19 cellular contexts compared by ENCODE assay signal in genomic region chr17:2107506-2107905, GRCh38. TPM values are rescaled to one million over a fixed set of nuclear protein-coding genes. Genes with fewer than 3 reads are reported as not detected.
A peak's percentile ranks its signal among the peaks of the same experiment; 100 is the strongest.
DNase-seq lines count a peak whose midpoint lies in the region; ATAC-seq and TF ChIP-seq lines count a peak whose summit lies in the region.
"Had no signal": no experiment of that assay in that cellular context is flagged by ENCODE, and none has a peak within 500 bp of the region (broad histone marks: within the 10 kb centered on the region; RNA-seq: fewer than 3 reads in every experiment).

No MANE protein-coding gene starts in this region.

- H3K4me1 ChIP-seq in IMR-90 (ENCODE audit: control insufficient read depth, insufficient read depth, low read length) (peaks cover 9% of the 10 kb centered on the region), right atrium auricular region (peaks cover 0 to 22% of the 10 kb centered on the region in 2 donors), stomach smooth muscle (ENCODE audit: control insufficient read depth, insufficient read depth, low read length) (peaks cover 17% of the 10 kb centered on the region)
- H3K4me1 ChIP-seq: Caco-2 had no signal

- H3K9ac ChIP-seq in IMR-90 (ENCODE audit: low read depth, low read length): no peak overlapping the region
- H3K9ac ChIP-seq in stomach smooth muscle (ENCODE audit: low read length in 2 of 2): no peak overlapping the region
- H3K9ac ChIP-seq: GM23248, SK-N-SH had no signal

- no peak overlapping the region for H2AFZ ChIP-seq in IMR-90 (replicated peaks; ENCODE audit: low read length, poor library complexity)
- H2AFZ ChIP-seq: GM23248 had no signal

- no peak overlapping the region for H3K18ac ChIP-seq in IMR-90 (ENCODE audit: low read depth, low read length)

- H3K4me2 ChIP-seq in IMR-90 (ENCODE audit: low read depth, low read length): no peak overlapping the region
- H3K4me2 ChIP-seq: SK-N-SH had no signal

- H3K27ac Mint-ChIP-seq in brain: peak overlapping the region in 3 of 5 experiments; percentile 30 to 95 (median 76)
- H3K27ac Mint-ChIP-seq: B cell had no signal

- H3K27ac ChIP-seq in IMR-90 (ENCODE audit: insufficient read depth, low read length) (no peak overlapping the region), right atrium auricular region (peak overlapping the region; percentile 19 to 46), stomach smooth muscle (ENCODE audit: low read length) (peak overlapping the region; percentile 53)
- H3K27ac ChIP-seq: GM23248 had no signal

- no TSS peak for BruUV-seq in IMR-90 (replicated peaks; lab: Mats Ljungman, UMichigan)

- no peak for DNase-seq in IMR-90
- DNase-seq in right atrium auricular region (ENCODE audit: low spot score): no peak
- no peak for DNase-seq in NCI-H1092 (lab: John Stamatoyannopoulos, UW)
- no peak for DNase-seq in GM20000 (ENCODE audit: low spot score)
- DNase-seq in AG08395 (ENCODE audit: low spot score): no peak
- DNase-seq: Caco-2, EL, NCI-H1105, NCI-H2107, NCI-H69, PC-3, SK-N-SH, T1000, transverse colon had no signal

- H3K9me3 ChIP-seq in IMR-90 (ENCODE audit: control insufficient read depth, insufficient read depth, low read length) (no peaks in the 10 kb centered on the region), right atrium auricular region (no peaks in the 10 kb centered on the region), stomach smooth muscle (ENCODE audit: control insufficient read depth in 2 of 2, low read length in 2 of 2) (no peaks in the 10 kb centered on the region)
- H3K9me3 ChIP-seq: Caco-2, SK-N-SH, transverse colon had no signal

- H2BK5ac ChIP-seq in IMR-90 (ENCODE audit: low read depth, low read length, poor library complexity, severe bottlenecking): no peak overlapping the region

- H3K4me3 Mint-ChIP-seq in brain: no peak overlapping the region
- H3K4me3 Mint-ChIP-seq: B cell had no signal

- 0 out of 2 replicates have a peak overlapping the region, but pooled peaks have one; percentile 48 for H3K14ac ChIP-seq in IMR-90 (replicated peaks; ENCODE audit: low read depth, low read length)

- TF ChIP-seq POLR2A in IMR-90 (IDR thresholded peaks at IDR 0.05; ENCODE audit: low read depth, low read length): no peak

- H4K5ac ChIP-seq in IMR-90 (ENCODE audit: low read depth, low read length): no peak overlapping the region

- H4K8ac ChIP-seq in IMR-90 (ENCODE audit: low read depth in 2 of 2, low read length in 2 of 2): no peak overlapping the region

- no peak overlapping the region for H2BK120ac ChIP-seq in IMR-90 (ENCODE audit: low read depth, low read length)

- 90% methylated on average over 2 of the region's 3 CpGs; no CpG with 5 or more reads in 1 of the 2 experiments for WGBS in IMR-90 (ENCODE audit: extremely low coverage in 2 of 2, insufficient read length in 1 of 2), 2 experiments

- peaks cover 12 to 18% of the 10 kb centered on the region in 2 experiments for H3K79me1 ChIP-seq in IMR-90 (ENCODE audit: low read depth in 1 of 2, low read length in 2 of 2)

- no peak for TF ChIP-seq RAD21 in IMR-90 (IDR thresholded peaks at IDR 0.05; ENCODE audit: low read length)

- H3K4me3 ChIP-seq in IMR-90 (ENCODE audit: insufficient read depth, low read depth, low read length): no peak overlapping the region
- no peak overlapping the region for H3K4me3 ChIP-seq in right atrium auricular region
- no peak overlapping the region for H3K4me3 ChIP-seq in stomach smooth muscle (ENCODE audit: low read length in 2 of 2)
- H3K4me3 ChIP-seq: GM23248, transverse colon had no signal

- no peaks in the 10 kb centered on the region; the same call in 1 of the 2 replicates for H3K36me3 ChIP-seq in IMR-90 (ENCODE audit: control insufficient read depth, insufficient read depth, low read length)
- no peaks in the 10 kb centered on the region for H3K36me3 ChIP-seq in right atrium auricular region
- H3K36me3 ChIP-seq in stomach smooth muscle (ENCODE audit: control insufficient read depth in 2 of 2, insufficient read depth in 2 of 2, low read length in 2 of 2): no peaks in the 10 kb centered on the region
- H3K36me3 ChIP-seq: transverse colon had no signal

- H4K91ac ChIP-seq in IMR-90 (ENCODE audit: insufficient read depth, low read depth, low read length): peak overlapping the region; percentile 8; the same call in 1 of the 2 replicates

- CTCF ChIA-PET in IMR-90 (lab: Yijun Ruan, JAX): interaction anchor here (1.0 to 1.4 kb wide), 2 partner anchors 14 to 70 kb away, joined by 3 to 4 read pairs; no protein-coding TSS in a partner anchor

- no peaks in the 10 kb centered on the region for H4K20me1 ChIP-seq in IMR-90 (ENCODE audit: insufficient read depth, low read length)

- intact Hi-C loops in IMR-90 (cut with micrococcal nuclease): no loop called here

- H3K9me3 Mint-ChIP-seq in brain: peaks cover 0 to 3% (median 0%) of the 10 kb centered on the region in 5 experiments

- H3K4me1 Mint-ChIP-seq in brain: peaks cover 52% of the 10 kb centered on the region

- peaks cover 7% of the 10 kb centered on the region for H3K36me3 Mint-ChIP-seq in brain

- dilution Hi-C loops in IMR-90 (cut with HindIII; ENCODE audit: low sequenced_read_pairs, unreplicated experiment): no loop called here

- no peak for ATAC-seq in IMR-90 (ENCODE audit: low read depth)
- ATAC-seq: activated CD4-positive, CD25-positive, alpha-beta regulatory T cell treated with anti-CD3 and anti-CD28 coated beads, Interleukin-2, amount 50 U/mL, for 24 hours; PC-3 had no signal

- H3K9me1 ChIP-seq in IMR-90 (ENCODE audit: insufficient read depth, low read length): no peaks in the 10 kb centered on the region

- H3K23ac ChIP-seq in IMR-90 (ENCODE audit: low read depth, low read length): no peak overlapping the region

- H2BK20ac ChIP-seq in IMR-90 (ENCODE audit: low read depth, low read length): no peak overlapping the region

- peak overlapping the region; percentile 58 for H2AK5ac ChIP-seq in IMR-90 (ENCODE audit: low read depth, low read length)

- POLR2A ChIA-PET in IMR-90 (lab: Charles Lee; ENCODE audit: unreplicated experiment): no interaction called here

- no peak overlapping the region for H3K56ac ChIP-seq in IMR-90 (ENCODE audit: extremely low read depth, insufficient read depth, low read length)

- no peak overlapping the region for H2BK15ac ChIP-seq in IMR-90 (ENCODE audit: low read depth, low read length)

- peaks cover 3% of the 10 kb centered on the region for H3K27me3 Mint-ChIP-seq in brain
- H3K27me3 Mint-ChIP-seq: B cell had no signal

- no peak for TF ChIP-seq CTCF in IMR-90 (conservative IDR thresholded peaks at IDR 0.05; ENCODE audit: low read depth, low read length)
- TF ChIP-seq CTCF in brain (conservative IDR thresholded peaks at IDR 0.05): no peak
- TF ChIP-seq CTCF in right atrium auricular region (IDR thresholded peaks at IDR 0.05): no peak
- no peak for TF ChIP-seq CTCF in GM20000 (IDR thresholded peaks at IDR 0.05; ENCODE audit: extremely low read depth, missing control alignments)

- H2AK9ac ChIP-seq in IMR-90 (replicated peaks; ENCODE audit: low read depth, low read length, poor library complexity): no peak overlapping the region

- H3K27me3 ChIP-seq in IMR-90 (ENCODE audit: control insufficient read depth, insufficient read depth, low read length) (no peaks in the 10 kb centered on the region), right atrium auricular region (no peaks in the 10 kb centered on the region), stomach smooth muscle (ENCODE audit: control insufficient read depth in 1 of 2, insufficient read depth in 2 of 2, low read length in 2 of 2) (no peaks in the 10 kb centered on the region)
- H3K27me3 ChIP-seq: transverse colon had no signal

- in situ Hi-C loops in IMR-90 (cut with MboI; ENCODE audit: low sequenced_read_pairs): no loop called here

- no peak overlapping the region for H3K4ac ChIP-seq in IMR-90 (ENCODE audit: low read depth, low read length)

TF ChIP-seq in IMR-90, 13 proteins besides CTCF, POLR2A, EP300 and RAD21:
- no peak for TF ChIP-seq RCOR1 (IDR thresholded peaks at IDR 0.05; ENCODE audit: insufficient replicate concordance, low read length)
- no peak for TF ChIP-seq MAZ (IDR thresholded peaks at IDR 0.05; ENCODE audit: borderline replicate concordance, low read depth, low read length)
- TF ChIP-seq USF2 (IDR thresholded peaks at IDR 0.05; ENCODE audit: low read depth, low read length): no peak
- TF ChIP-seq CHD1 (IDR thresholded peaks at IDR 0.05; ENCODE audit: low read depth, low read length): no peak
- no peak for TF ChIP-seq CEBPB (IDR thresholded peaks at IDR 0.05; ENCODE audit: low read depth, low read length)
- TF ChIP-seq BHLHE40 (IDR thresholded peaks at IDR 0.05; ENCODE audit: low read depth, low read length): no peak
- TF ChIP-seq MAFK (IDR thresholded peaks at IDR 0.05; ENCODE audit: low read depth, low read length): no peak
- TF ChIP-seq, protein P1, sequence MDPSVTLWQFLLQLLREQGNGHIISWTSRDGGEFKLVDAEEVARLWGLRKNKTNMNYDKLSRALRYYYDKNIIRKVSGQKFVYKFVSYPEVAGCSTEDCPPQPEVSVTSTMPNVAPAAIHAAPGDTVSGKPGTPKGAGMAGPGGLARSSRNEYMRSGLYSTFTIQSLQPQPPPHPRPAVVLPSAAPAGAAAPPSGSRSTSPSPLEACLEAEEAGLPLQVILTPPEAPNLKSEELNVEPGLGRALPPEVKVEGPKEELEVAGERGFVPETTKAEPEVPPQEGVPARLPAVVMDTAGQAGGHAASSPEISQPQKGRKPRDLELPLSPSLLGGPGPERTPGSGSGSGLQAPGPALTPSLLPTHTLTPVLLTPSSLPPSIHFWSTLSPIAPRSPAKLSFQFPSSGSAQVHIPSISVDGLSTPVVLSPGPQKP (IDR thresholded peaks at IDR 0.05; ENCODE audit: borderline replicate concordance, low read depth, low read length): no peak

RNA-seq across cellular contexts. Expression of gene HIC1, which starts 52.6 kb away (rescaled TPM):
- total RNA-seq in IMR-90 (2012; rRNA removed) (10.0 and 10.4 TPM in 2 replicates), right atrium auricular region (10 to 100 TPM; 15.5 to 18.0 TPM)
- polyA plus RNA-seq in IMR-90 (2012; rRNA removed) (23.0 and 30.9 TPM in 2 replicates), brain (ENCODE audit: insufficient read depth, low read depth, low replicate concordance) (2.6 TPM)
- 17.8 and 60.2 TPM in 2 replicates for polyA plus RNA-seq in IMR-90 (2012; cell fraction: cytosol; rRNA removed)
- polyA plus RNA-seq in IMR-90 (2012; cell fraction: nucleus; rRNA removed; ENCODE audit: low replicate concordance): 69.0 and 122 TPM in 2 replicates
